Comparison of ENCODE assay signal across 1 cellular context in genomic region chr15:63112871-63113270, GRCh38.
A peak's percentile ranks its signal among the peaks of the same experiment; 100 is the strongest.
TF ChIP-seq lines count a peak whose summit lies in the region.

No MANE protein-coding gene starts in this region.

TF ChIP-seq in IMR-90, 13 proteins besides CTCF, POLR2A, EP300 and RAD21:
- peak; percentile 57; the same call in 1 of the 2 replicates for TF ChIP-seq NFE2L2 (IDR thresholded peaks at IDR 0.05; ENCODE audit: low read depth, low read length)
- TF ChIP-seq RCOR1 (IDR thresholded peaks at IDR 0.05; ENCODE audit: insufficient replicate concordance, low read length): no peak
- no peak for TF ChIP-seq ELK1 (IDR thresholded peaks at IDR 0.05; ENCODE audit: borderline replicate concordance, low read depth, low read length)
